8 cellular contexts compared by ENCODE assay signal in genomic region chr6:16635810-16636602, GRCh38.
DNase-seq lines count a peak whose midpoint lies in the region; ATAC-seq and TF ChIP-seq lines count a peak whose summit lies in the region.

No MANE protein-coding gene starts in this region.

- ATAC-seq in foreskin keratinocyte = peak; percentile 75

- H3K27me3 ChIP-seq in PC-9 (ENCODE audit: insufficient read depth, low read depth) (no peaks in the 10 kb centered on the region), foreskin keratinocyte (no peaks in the 10 kb centered on the region), Peyer's patch (no peaks in the 10 kb centered on the region), stomach (no peaks in the 10 kb centered on the region)

- H3F3A ChIP-seq in PC-9 (ENCODE audit: insufficient read depth, low read depth) = peaks cover 15% of the 10 kb centered on the region; the same call in 1 of the 2 replicates

- CTCF ChIA-PET in HEK293 (lab: Yijun Ruan, JAX) (interaction anchor here (0.7 to 2.0 kb wide), 3 partner anchors 9 to 127 kb away, joined by 3 to 6 read pairs (median 3); no protein-coding TSS in a partner anchor), PC-9 (lab: Charles Lee) (interaction anchor here (0.6 to 1.1 kb wide), 3 partner anchors 14 to 127 kb away, joined by 3 to 4 read pairs (median 3); no protein-coding TSS in a partner anchor)

- H3K4me3 ChIP-seq in HEK293 (ENCODE audit: low read depth, low read length) (no peak overlapping the region), PC-9 (no peak overlapping the region), Peyer's patch (no peak overlapping the region), stomach (no peak overlapping the region)

- BruUV-seq in PC-9 (replicated peaks; lab: Mats Ljungman, UMichigan) = TSS peak; percentile 55

- H4K20me1 ChIP-seq in PC-9 (ENCODE audit: insufficient read depth) = no peaks in the 10 kb centered on the region

- H3K27ac ChIP-seq in HEK293 (ENCODE audit: extremely low read depth, low read depth, low read length) = peak overlapping the region; percentile 19; the same call in 1 of the 2 replicates
- H3K27ac ChIP-seq in PC-9 = peak overlapping the region; percentile 74
- H3K27ac ChIP-seq in foreskin keratinocyte = peak overlapping the region; percentile 24
- H3K27ac ChIP-seq in Peyer's patch = no peak overlapping the region
- no peak overlapping the region for H3K27ac ChIP-seq in stomach

- TF ChIP-seq POLR2A in Peyer's patch (IDR thresholded peaks at IDR 0.05) (no peak), stomach (IDR thresholded peaks at IDR 0.05) (no peak)

- TF ChIP-seq CTCF in HEK293 (tag by site-specific recombination; IDR thresholded peaks at IDR 0.05) = no peak
- no peak for TF ChIP-seq CTCF in PC-9 (conservative IDR thresholded peaks at IDR 0.05)
- TF ChIP-seq CTCF in foreskin keratinocyte (conservative IDR thresholded peaks at IDR 0.05) = no peak
- no peak for TF ChIP-seq CTCF in Peyer's patch (IDR thresholded peaks at IDR 0.05)
- no peak for TF ChIP-seq CTCF in stomach (IDR thresholded peaks at IDR 0.05)

- H2AFZ ChIP-seq in PC-9 = no peak overlapping the region

- 63 to 87% (median 78%) methylated on average over 13 to 14 of the region's 14 CpGs for WGBS in stomach, 5 donors

- no peaks in the 10 kb centered on the region; a peak in 1 of 3 replicates for H3K36me3 ChIP-seq in HEK293 (ENCODE audit: control insufficient read depth in 2 of 2, insufficient read depth in 1 of 2, low read length in 2 of 2)
- no peaks in the 10 kb centered on the region for H3K36me3 ChIP-seq in PC-9 (ENCODE audit: low read depth)
- peaks cover 0 to 5% (median 0%) of the 10 kb centered on the region in 3 donors for H3K36me3 ChIP-seq in Peyer's patch
- peaks cover 0 to 22% (median 11%) of the 10 kb centered on the region in 4 donors for H3K36me3 ChIP-seq in stomach

- no peaks in the 10 kb centered on the region for H3K9me2 ChIP-seq in PC-9 (ENCODE audit: insufficient read depth)

- intact Hi-C loops in PC-9 (cut with micrococcal nuclease; ENCODE audit: unreplicated experiment) (loop anchor here (2.0 kb wide), 1 partner anchor 47 kb away; no protein-coding TSS in a partner anchor), stomach (cut with DNase I; ENCODE audit: low total_unique reads) (no loop called here)

- peak overlapping the region; percentile 27 for H3K4me2 ChIP-seq in PC-9

- H3K4me1 ChIP-seq in HEK293 (ENCODE audit: control insufficient read depth, insufficient read depth, low read length) (peaks cover 9% of the 10 kb centered on the region), PC-9 (replicated peaks; ENCODE audit: insufficient read depth) (peaks cover 28% of the 10 kb centered on the region), foreskin keratinocyte (peaks cover 32% of the 10 kb centered on the region), Peyer's patch (no peaks in the 10 kb centered on the region), stomach (peaks cover 0 to 27% (median 11%) of the 10 kb centered on the region in 4 donors)

- POLR2A ChIA-PET in HEK293 (lab: Yijun Ruan, JAX) (no interaction called here), PC-9 (lab: Charles Lee; ENCODE audit: unreplicated experiment) (interaction anchor here (0.5 to 0.7 kb wide), 2 partner anchors 51 to 1360 kb away, joined by 3 to 8 read pairs; no protein-coding TSS in a partner anchor)

- DNase-seq in EL (peak; percentile 81), PC-9 (peak; percentile 75 to 81), foreskin keratinocyte (peak in 1 of 2 donors; percentile 39), Peyer's patch (no peak), stomach (no peak), amniotic stem cell (lab: John Stamatoyannopoulos, UW) (no peak)
- DNase-seq in activated T-cell treated with anti-CD3 and anti-CD28 coated beads, Interleukin-2, amount 50 U/mL, for 48 hours = no peak

- TF ChIP-seq EP300 in stomach (IDR thresholded peaks at IDR 0.05) = no peak

- no peaks in the 10 kb centered on the region for H3K9me3 ChIP-seq in HEK293 (ENCODE audit: control insufficient read depth, insufficient read depth, low read depth, low read length)
- no peaks in the 10 kb centered on the region for H3K9me3 ChIP-seq in PC-9 (ENCODE audit: insufficient read depth, low read depth)
- H3K9me3 ChIP-seq in Peyer's patch = no peaks in the 10 kb centered on the region
- H3K9me3 ChIP-seq in stomach = no peaks in the 10 kb centered on the region

- peaks cover 4% of the 10 kb centered on the region; the same call in 1 of the 2 replicates for H3K79me2 ChIP-seq in PC-9 (ENCODE audit: low read depth)

TF ChIP-seq in HEK293, 187 proteins besides CTCF, POLR2A, EP300 and RAD21:
- TF ChIP-seq EGR2 (tag by site-specific recombination; IDR thresholded peaks at IDR 0.05; ENCODE audit: low read depth) (peak; percentile 54; the same call in 1 of the 2 replicates), ZSCAN16 (tag by site-specific recombination; IDR thresholded peaks at IDR 0.05) (peak; percentile 90), ZNF600 (tag by site-specific recombination; IDR thresholded peaks at IDR 0.05) (peak; percentile 60), ZBTB17 (tag by site-specific recombination; IDR thresholded peaks at IDR 0.05) (peak; percentile 38), PATZ1 (tag by site-specific recombination; IDR thresholded peaks at IDR 0.05) (0 out of 2 replicates have a peak, but pooled peaks have one; percentile 34), ZFHX2 (tag by site-specific recombination; conservative IDR thresholded peaks at IDR 0.05) (0 out of 2 replicates have a peak, but pooled peaks have one; percentile 7), SETDB1 (IDR thresholded peaks at IDR 0.05; ENCODE audit: insufficient read length, low read length) (no peak), GLIS1 (tag by site-specific recombination; IDR thresholded peaks at IDR 0.05) (no peak), ZNF341 (tag by site-specific recombination; IDR thresholded peaks at IDR 0.05; ENCODE audit: low read depth) (peak; percentile 45; the same call in 1 of the 2 replicates), PRDM1 (tag by site-specific recombination; IDR thresholded peaks at IDR 0.05) (0 out of 2 replicates have a peak, but pooled peaks have one; percentile 19)

Comparison
In these comparisons a context has a peak if more than half of its experiments do, and no peak if none do; other contexts are left out.
1. DNase-seq: peak in EL (single experiment) and PC-9 (2 of 2); none in Peyer's patch (0 of 3), stomach (single experiment), activated T-cell treated with anti-CD3 and anti-CD28 coated beads, Interleukin-2, amount 50 U/mL, for 48 hours (0 of 2) and amniotic stem cell (single experiment).
2. H3K27ac ChIP-seq: peak in HEK293 (single experiment), PC-9 (single experiment) and foreskin keratinocyte (single experiment); none in Peyer's patch (0 of 4) and stomach (0 of 5).